ENCODE assay signal across 10 cellular contexts in genomic region chr2:64598226-64598625, GRCh38.
"Had no signal": no experiment of that assay in that cellular context is flagged by ENCODE, and none has a peak within 500 bp of the region (broad histone marks: within the 10 kb centered on the region; RNA-seq: fewer than 3 reads in every experiment).

No MANE protein-coding gene starts in this region.

- H3K36me3 ChIP-seq: HAP-1 had no signal

- FAIRE-seq: HepG2 had no signal

- H3K4me3 ChIP-seq: GM23248, HAP-1 had no signal

- H3K27me3 Mint-ChIP-seq: IgD-negative memory B cell had no signal

- H3K4me1 ChIP-seq: HAP-1 had no signal

- H3K9me3 Mint-ChIP-seq: IgD-negative memory B cell had no signal

- H3K27ac Mint-ChIP-seq: IgD-negative memory B cell had no signal

- H3K9me3 ChIP-seq: HAP-1 had no signal

- H3K27ac ChIP-seq: GM23248, HL-60, KMS-11 had no signal

- H3K4me2 ChIP-seq: KMS-11 had no signal

- DNase-seq: GM23248, GOT3, H7, KBM-7 had no signal

- ATAC-seq: HCT116 had no signal

- H3K4me3 Mint-ChIP-seq: IgD-negative memory B cell had no signal

- H3K36me3 Mint-ChIP-seq: IgD-negative memory B cell had no signal
